1 cellular context compared by ENCODE assay signal in genomic region chr15:41853831-41854230, GRCh38.
TF ChIP-seq lines count a peak whose summit lies in the region.

No MANE protein-coding gene starts in this region.

TF ChIP-seq in H1, 55 proteins besides CTCF, POLR2A, EP300 and RAD21:
- no peak for TF ChIP-seq SP4 (IDR thresholded peaks at IDR 0.05; ENCODE audit: low read length)
- TF ChIP-seq EGR1 (IDR thresholded peaks at IDR 0.05; ENCODE audit: borderline replicate concordance, low read depth, low read length), result no peak
- TF ChIP-seq SP1 (IDR thresholded peaks at IDR 0.05; ENCODE audit: low read depth, low read length), result no peak
- no peak for TF ChIP-seq TBP (IDR thresholded peaks at IDR 0.05; ENCODE audit: low read depth, low read length)
- TF ChIP-seq RFX5 (IDR thresholded peaks at IDR 0.05; ENCODE audit: borderline replicate concordance, low read depth, low read length), result no peak
- TF ChIP-seq SIX5 (IDR thresholded peaks at IDR 0.05; ENCODE audit: low read depth, low read length), result no peak
- no peak for TF ChIP-seq CTBP2 (IDR thresholded peaks at IDR 0.05; ENCODE audit: borderline replicate concordance, insufficient read depth, insufficient read length, low read length)
- TF ChIP-seq YY1 (IDR thresholded peaks at IDR 0.05; ENCODE audit: low read depth, low read length), result no peak
- TF ChIP-seq CBX8 (IDR thresholded peaks at IDR 0.05; ENCODE audit: borderline replicate concordance, low read depth, low read length), result no peak
- no peak for TF ChIP-seq BACH1 (IDR thresholded peaks at IDR 0.05; ENCODE audit: low read length)
- no peak for TF ChIP-seq CBX5 (IDR thresholded peaks at IDR 0.05; ENCODE audit: low read depth, low read length)
- TF ChIP-seq CHD2 (IDR thresholded peaks at IDR 0.05; ENCODE audit: low read length), result no peak
- TF ChIP-seq CHD1 (IDR thresholded peaks at IDR 0.05; ENCODE audit: low read depth, low read length), result no peak
- TF ChIP-seq TAF1 (IDR thresholded peaks at IDR 0.05; ENCODE audit: low read depth, low read length), result no peak
- no peak for TF ChIP-seq POU5F1 (IDR thresholded peaks at IDR 0.05; ENCODE audit: low read depth, low read length)
- no peak for TF ChIP-seq SIN3A (conservative IDR thresholded peaks at IDR 0.05 in 1 of 2, IDR thresholded peaks at IDR 0.05 in 1 of 2; ENCODE audit: low read depth in 1 of 2, low read length in 2 of 2)
- TF ChIP-seq ZNF274 (IDR thresholded peaks at IDR 0.05; ENCODE audit: borderline replicate concordance, extremely low read depth, low read length), result no peak
- no peak for TF ChIP-seq GTF2F1 (IDR thresholded peaks at IDR 0.05; ENCODE audit: borderline replicate concordance, low read depth, low read length)
- TF ChIP-seq RBBP5 (IDR thresholded peaks at IDR 0.05; ENCODE audit: borderline replicate concordance, low read depth, low read length), result no peak
TF ChIP-seq in H1: peak in this region for 0.
